20 cellular contexts compared by ENCODE assay signal in genomic region chr4:114435118-114435517, GRCh38.
DNase-seq lines count a peak whose midpoint lies in the region; ATAC-seq and TF ChIP-seq lines count a peak whose summit lies in the region.
"Had no signal": no experiment of that assay in that cellular context is flagged by ENCODE, and none has a peak within 500 bp of the region (broad histone marks: within the 10 kb centered on the region; RNA-seq: fewer than 3 reads in every experiment).

No MANE protein-coding gene starts in this region.

- no peaks in the 10 kb centered on the region for H3K4me1 Mint-ChIP-seq in stimulated activated naive CD8-positive, alpha-beta T cell treated with anti-CD3 and anti-CD28 coated beads, Interleukin-15, amount 100 ng/mL, for 72 hours
- no peaks in the 10 kb centered on the region for H3K4me1 Mint-ChIP-seq in activated T-cell treated with anti-CD3 and anti-CD28 coated beads, Interleukin-2, amount 50 U/mL, for 4 hours (ENCODE audit: low read depth)
- H3K4me1 Mint-ChIP-seq: B cell; CD14-positive monocyte; CD8-positive, alpha-beta memory T cell had no signal

- peaks cover 0 to 14% of the 10 kb centered on the region in 2 donors for H3K9me3 Mint-ChIP-seq in stimulated activated naive CD8-positive, alpha-beta T cell treated with anti-CD3 and anti-CD28 coated beads, Interleukin-15, amount 100 ng/mL, for 72 hours
- H3K9me3 Mint-ChIP-seq in activated T-cell treated with anti-CD3 and anti-CD28 coated beads, Interleukin-2, amount 50 U/mL, for 4 hours, result peaks cover under 1% of the 10 kb centered on the region
- H3K9me3 Mint-ChIP-seq: HFFc6 had no signal

- no peaks in the 10 kb centered on the region for H3K36me3 ChIP-seq in BE2C
- H3K36me3 ChIP-seq: BLaER1 treated with 17β-estradiol and CSF1 and Interleukin-3, amounts not matched to agents 10 nM and 100 nM; HAP-1 had no signal

- H3K9me3 ChIP-seq in BE2C, result no peaks in the 10 kb centered on the region
- H3K9me3 ChIP-seq: HAP-1 had no signal

- TF ChIP-seq CTCF in BE2C (IDR thresholded peaks at IDR 0.05; ENCODE audit: low read depth, low read length), result no peak

- H3K36me3 Mint-ChIP-seq in activated T-cell treated with anti-CD3 and anti-CD28 coated beads, Interleukin-2, amount 50 U/mL, for 4 hours (ENCODE audit: insufficient read depth), result no peaks in the 10 kb centered on the region
- H3K36me3 Mint-ChIP-seq: CD14-positive monocyte; CD8-positive, alpha-beta memory T cell had no signal

- peaks cover 18% of the 10 kb centered on the region for H3K27me3 Mint-ChIP-seq in stimulated activated naive CD8-positive, alpha-beta T cell treated with anti-CD3 and anti-CD28 coated beads, Interleukin-15, amount 100 ng/mL, for 72 hours
- H3K27me3 Mint-ChIP-seq in activated T-cell treated with anti-CD3 and anti-CD28 coated beads, Interleukin-2, amount 50 U/mL, for 4 hours (ENCODE audit: low read depth), result no peaks in the 10 kb centered on the region

- DNase-seq in stimulated activated naive CD8-positive, alpha-beta T cell treated with anti-CD3 and anti-CD28 coated beads, Interleukin-15, amount 100 ng/mL, for 72 hours, result no peak
- DNase-seq in stimulated activated naive CD8-positive, alpha-beta T cell treated with anti-CD3 and anti-CD28 coated beads, Interleukin-15, Interleukin-2, amounts not matched to agents 100 U/mL and 50 U/mL, for 24 hours, result no peak
- DNase-seq in left kidney (ENCODE audit: low read depth, low spot score) (peak; percentile 63), renal cortical epithelial cell (ENCODE audit: low read depth) (peak; percentile 14), BE2C (no peak), LoVo (ENCODE audit: low spot score) (no peak)
- DNase-seq in activated T-cell treated with anti-CD3 and anti-CD28 coated beads, Interleukin-2, amount 50 U/mL, for 4 hours, result no peak
- DNase-seq: CD4-positive, alpha-beta T cell; CD8-positive, alpha-beta memory T cell; DMS 273 treated with DMSO at 0.1 percent for 48 hours; DMS79; EL; GF-D8; GOT3; HFFc6 had no signal

- no peaks in the 10 kb centered on the region for H3K27me3 ChIP-seq in BE2C
- H3K27me3 ChIP-seq: BLaER1 treated with 17β-estradiol and CSF1 and Interleukin-3, amounts not matched to agents 10 nM and 100 nM had no signal

- no peaks in the 10 kb centered on the region for H3K4me1 ChIP-seq in BE2C
- H3K4me1 ChIP-seq: HAP-1 had no signal

- H3K27ac Mint-ChIP-seq in stimulated activated naive CD8-positive, alpha-beta T cell treated with anti-CD3 and anti-CD28 coated beads, Interleukin-15, amount 100 ng/mL, for 72 hours, result no peak overlapping the region
- H3K27ac Mint-ChIP-seq: B cell; CD14-positive monocyte; CD4-positive, alpha-beta T cell; CD8-positive, alpha-beta memory T cell; HFFc6 had no signal

- H3K4me3 Mint-ChIP-seq in stimulated activated naive CD8-positive, alpha-beta T cell treated with anti-CD3 and anti-CD28 coated beads, Interleukin-15, amount 100 ng/mL, for 72 hours, result no peak overlapping the region
- H3K4me3 Mint-ChIP-seq in activated T-cell treated with anti-CD3 and anti-CD28 coated beads, Interleukin-2, amount 50 U/mL, for 4 hours, result no peak overlapping the region
- H3K4me3 Mint-ChIP-seq: B cell; CD14-positive monocyte; CD4-positive, alpha-beta T cell; CD8-positive, alpha-beta memory T cell; HFFc6 had no signal

- ATAC-seq in stimulated activated naive CD8-positive, alpha-beta T cell treated with anti-CD3 and anti-CD28 coated beads, Interleukin-15, amount 100 ng/mL, for 72 hours, result peak; percentile 15
- no peak for ATAC-seq in stimulated activated naive CD8-positive, alpha-beta T cell treated with anti-CD3 and anti-CD28 coated beads, Interleukin-15, Interleukin-2, amounts not matched to agents 100 U/mL and 50 U/mL, for 24 hours
- ATAC-seq in HG02938 (IDR thresholded peaks at IDR 0.05; ENCODE audit: unreplicated experiment), result no peak
- no peak for ATAC-seq in activated T-cell treated with anti-CD3 and anti-CD28 coated beads, Interleukin-2, amount 50 U/mL, for 4 hours

- no peak overlapping the region for H3K4me3 ChIP-seq in BE2C (ENCODE audit: low read depth, low read length)
- H3K4me3 ChIP-seq: BLaER1 treated with 17β-estradiol and CSF1 and Interleukin-3, amounts not matched to agents 10 nM and 100 nM; HAP-1 had no signal

Comparison
In these comparisons a context has a peak if more than half of its experiments do, and no peak if none do; other contexts are left out.
1. DNase-seq: peak in left kidney (single experiment) and renal cortical epithelial cell (single experiment); none in stimulated activated naive CD8-positive, alpha-beta T cell treated with anti-CD3 and anti-CD28 coated beads, Interleukin-15, amount 100 ng/mL, for 72 hours (0 of 2), stimulated activated naive CD8-positive, alpha-beta T cell treated with anti-CD3 and anti-CD28 coated beads, Interleukin-15, Interleukin-2, amounts not matched to agents 100 U/mL and 50 U/mL, for 24 hours (single experiment), BE2C (single experiment), activated T-cell treated with anti-CD3 and anti-CD28 coated beads, Interleukin-2, amount 50 U/mL, for 4 hours (single experiment) and LoVo (single experiment).